In genomic region chr19:4910594-4911273, GRCh38 we compare ENCODE assay signal across 1 cellular context.
TF ChIP-seq lines count a peak whose summit lies in the region.

No MANE protein-coding gene starts in this region.

TF ChIP-seq in H1, 55 proteins besides CTCF, POLR2A, EP300 and RAD21:
- TF ChIP-seq SRF (IDR thresholded peaks at IDR 0.05; ENCODE audit: low read depth, low read length), result no peak
- peak; percentile 25 for TF ChIP-seq SAP30 (IDR thresholded peaks at IDR 0.05; ENCODE audit: insufficient read depth, insufficient replicate concordance, low read length)
TF ChIP-seq in H1: peak in this region for 1.
